Comparison of ENCODE assay signal across 14 cellular contexts in the genomic region with DNA sequence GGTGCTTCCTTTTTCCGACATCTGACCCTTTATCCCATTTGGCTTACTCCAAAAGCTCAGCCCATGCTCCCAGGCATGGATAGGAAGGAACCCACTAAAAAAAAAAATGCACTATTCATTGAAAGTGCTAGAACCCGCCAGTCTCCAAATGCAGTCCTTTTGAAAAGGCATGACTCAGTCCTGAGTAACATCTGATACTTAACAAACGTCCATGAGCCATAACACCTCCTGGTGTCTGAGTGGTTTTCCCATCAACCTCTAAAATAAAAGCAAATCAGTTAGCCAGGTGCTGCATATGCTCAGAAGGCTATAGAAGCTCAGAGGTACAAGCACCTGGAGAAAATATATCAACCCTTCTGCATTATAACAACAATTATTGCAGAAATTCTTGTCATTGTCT. TPM values are rescaled to one million over a fixed set of nuclear protein-coding genes. Genes with fewer than 3 reads are reported as not detected.
A peak's percentile ranks its signal among the peaks of the same experiment; 100 is the strongest.
DNase-seq lines count a peak whose midpoint lies in the region; ATAC-seq and TF ChIP-seq lines count a peak whose summit lies in the region.
"Had no signal": no experiment of that assay in that cellular context is flagged by ENCODE, and none has a peak within 500 bp of the region (broad histone marks: within the 10 kb centered on the region; RNA-seq: fewer than 3 reads in every experiment).

No MANE protein-coding gene starts in this region.

- no peak overlapping the region for H3K23ac ChIP-seq in mesenchymal stem cell (ENCODE audit: low read length in 2 of 2)

- H3K4me3 ChIP-seq in MG63 = no peak overlapping the region
- no peak overlapping the region for H3K4me3 ChIP-seq in brain microvascular endothelial cell (ENCODE audit: low read depth, low read length)
- H3K4me3 ChIP-seq in mesenchymal stem cell (ENCODE audit: insufficient read depth in 1 of 2, low read depth in 1 of 2, low read length in 2 of 2) = no peak overlapping the region
- H3K4me3 ChIP-seq: colonic mucosa had no signal

- H2AK5ac ChIP-seq in mesenchymal stem cell (ENCODE audit: low read length, severe bottlenecking) = no peak overlapping the region

- H3K9me3 ChIP-seq in MG63 (peaks cover 2% of the 10 kb centered on the region; the same call in 1 of the 2 replicates), mesenchymal stem cell (ENCODE audit: control insufficient read depth, low read length) (no peaks in the 10 kb centered on the region)
- H3K9me3 ChIP-seq: colonic mucosa had no signal

- H3K27ac ChIP-seq in brain microvascular endothelial cell (no peak overlapping the region), mesenchymal stem cell (ENCODE audit: low read length, poor library complexity, severe bottlenecking) (no peak overlapping the region)
- H3K27ac ChIP-seq: colonic mucosa, KMS-11 had no signal

- in situ Hi-C loops in brain microvascular endothelial cell (cut with HindIII; ENCODE audit: low pct_ligation_motif_present, low sequenced_read_pairs) = no loop called here

- no peak overlapping the region for H3K4me2 ChIP-seq in mesenchymal stem cell (ENCODE audit: low read length, poor library complexity, severe bottlenecking)
- H3K4me2 ChIP-seq: KMS-11 had no signal

- H3K14ac ChIP-seq in mesenchymal stem cell (ENCODE audit: low read length in 2 of 2) = no peak overlapping the region

- H3K9ac ChIP-seq in mesenchymal stem cell (ENCODE audit: low read length) = no peak overlapping the region
- H3K9ac ChIP-seq: KMS-11 had no signal

- H4K8ac ChIP-seq in mesenchymal stem cell (ENCODE audit: low read length) = no peak overlapping the region

- H4K91ac ChIP-seq in mesenchymal stem cell (ENCODE audit: low read length) = no peak overlapping the region

- H2AFZ ChIP-seq in mesenchymal stem cell (ENCODE audit: low read depth, low read length) = no peak overlapping the region

- ATAC-seq in HG03520 (IDR thresholded peaks at IDR 0.05; ENCODE audit: unreplicated experiment) = no peak
- ATAC-seq: left colon had no signal

- no peak overlapping the region for H3K18ac ChIP-seq in mesenchymal stem cell (ENCODE audit: low read depth in 1 of 2, low read length in 2 of 2)

- no peak overlapping the region for H2BK5ac ChIP-seq in mesenchymal stem cell (ENCODE audit: low read depth, low read length, poor library complexity, severe bottlenecking)

- no peak overlapping the region for H2BK12ac ChIP-seq in mesenchymal stem cell (ENCODE audit: low read length in 2 of 2)

- no peak for TF ChIP-seq CTCF in brain microvascular endothelial cell (IDR thresholded peaks at IDR 0.05; ENCODE audit: low read depth, low read length, missing control alignments)

- WGBS in mesenchymal stem cell = 31% methylated on average over 3 of the region's 3 CpGs

- peaks cover 1% of the 10 kb centered on the region for H3K4me1 ChIP-seq in mesenchymal stem cell (ENCODE audit: control insufficient read depth, insufficient read depth, low read depth, low read length)
- H3K4me1 ChIP-seq: colonic mucosa had no signal

- H2BK15ac ChIP-seq in mesenchymal stem cell (ENCODE audit: low read depth, poor library complexity, severe bottlenecking) = no peak overlapping the region

- no peaks in the 10 kb centered on the region for H3K79me1 ChIP-seq in mesenchymal stem cell (replicated peaks; ENCODE audit: low read length, poor library complexity, severe bottlenecking)

- no peak overlapping the region for H3K4ac ChIP-seq in mesenchymal stem cell (ENCODE audit: low read depth in 1 of 2, low read length in 2 of 2)

- no peak overlapping the region for H2BK120ac ChIP-seq in mesenchymal stem cell (ENCODE audit: low read depth, low read length)

- H3K27me3 ChIP-seq in MG63 (no peaks in the 10 kb centered on the region), brain microvascular endothelial cell (replicated peaks) (no peaks in the 10 kb centered on the region), mesenchymal stem cell (ENCODE audit: control insufficient read depth in 1 of 2, insufficient read depth in 1 of 2, low read length in 2 of 2) (peaks cover 0 to 17% of the 10 kb centered on the region in 2 experiments)
- H3K27me3 ChIP-seq: colonic mucosa had no signal

- peak; percentile 32 for DNase-seq in EL
- peak; percentile 40 for DNase-seq in MG63
- peak; percentile 51 for DNase-seq in brain microvascular endothelial cell
- DNase-seq in mesenchymal stem cell = peak; percentile 8
- no peak for DNase-seq in midbrain (lab: John Stamatoyannopoulos, UW)
- no peak for DNase-seq in NCI-H1930 (lab: John Stamatoyannopoulos, UW)
- DNase-seq in NAMALWA (ENCODE audit: low spot score) = no peak
- DNase-seq: activated CD4-positive, alpha-beta memory T cell treated with anti-CD3 and anti-CD28 coated beads for 36 hours; CD4-positive, alpha-beta T cell; colonic mucosa; left colon; NCI-H2171 treated with DMSO at 0.1 percent for 48 hours had no signal

- H3K36me3 ChIP-seq in MG63 (no peaks in the 10 kb centered on the region), brain microvascular endothelial cell (replicated peaks) (no peaks in the 10 kb centered on the region), mesenchymal stem cell (ENCODE audit: control insufficient read depth in 1 of 2, insufficient read depth in 2 of 2, low read depth in 1 of 2, low read length in 2 of 2) (no peaks in the 10 kb centered on the region)
- H3K36me3 ChIP-seq: colonic mucosa had no signal

RNA-seq across cellular contexts. Expression of gene CACUL1, which starts 45.0 kb away (rescaled TPM):
- 27.1 and 30.4 TPM in 2 replicates for total RNA-seq in MG63 (2014; rRNA removed; shearing (Covaris generic); ENCODE audit: low replicate concordance)
- polyA plus RNA-seq in mesenchymal stem cell (2013, experiment 1 of 2) = 51.3 TPM
- polyA plus RNA-seq in mesenchymal stem cell (2013, experiment 2 of 2) = 54.7 TPM

Comparison
In these comparisons a context has a peak if more than half of its experiments do, and no peak if none do; other contexts are left out.
1. DNase-seq: peak in EL (single experiment), MG63 (single experiment), brain microvascular endothelial cell (single experiment) and mesenchymal stem cell (single experiment); none in midbrain (single experiment), NCI-H1930 (0 of 2) and NAMALWA (single experiment).